1 cellular context compared by ENCODE assay signal in genomic region chr15:82325646-82326045, GRCh38. TPM values are rescaled to one million over a fixed set of nuclear protein-coding genes. Genes with fewer than 3 reads are reported as not detected.
"Had no signal": no experiment of that assay in that cellular context is flagged by ENCODE, and none has a peak within 500 bp of the region (broad histone marks: within the 10 kb centered on the region; RNA-seq: fewer than 3 reads in every experiment).

No MANE protein-coding gene starts in this region.

RNA-seq across cellular contexts. Expression of gene GOLGA6L10, which starts 23.6 kb away (rescaled TPM):
- total RNA-seq: HT-29 had no signal
